In genomic region chr6:48404927-48405326, GRCh38 we compare ENCODE assay signal across 8 cellular contexts.
"Had no signal": no experiment of that assay in that cellular context is flagged by ENCODE, and none has a peak within 500 bp of the region (broad histone marks: within the 10 kb centered on the region; RNA-seq: fewer than 3 reads in every experiment).

No MANE protein-coding gene starts in this region.

- DNase-seq: GM23248, GOT3, H7, KG1 had no signal

- H3K9me3 ChIP-seq: HAP-1 had no signal

- FAIRE-seq: HepG2 had no signal

- H3K36me3 ChIP-seq: HAP-1 had no signal

- H3K4me1 ChIP-seq: HAP-1 had no signal

- H3K27ac ChIP-seq: GM23248, HL-60 had no signal

- ATAC-seq: HCT116, HepG2 had no signal

- H2AFZ ChIP-seq: GM23248 had no signal

- H3K4me3 ChIP-seq: GM23248, HAP-1 had no signal

- H3K9ac ChIP-seq: GM23248 had no signal
